ENCODE assay signal across 2 cellular contexts in the genomic region with DNA sequence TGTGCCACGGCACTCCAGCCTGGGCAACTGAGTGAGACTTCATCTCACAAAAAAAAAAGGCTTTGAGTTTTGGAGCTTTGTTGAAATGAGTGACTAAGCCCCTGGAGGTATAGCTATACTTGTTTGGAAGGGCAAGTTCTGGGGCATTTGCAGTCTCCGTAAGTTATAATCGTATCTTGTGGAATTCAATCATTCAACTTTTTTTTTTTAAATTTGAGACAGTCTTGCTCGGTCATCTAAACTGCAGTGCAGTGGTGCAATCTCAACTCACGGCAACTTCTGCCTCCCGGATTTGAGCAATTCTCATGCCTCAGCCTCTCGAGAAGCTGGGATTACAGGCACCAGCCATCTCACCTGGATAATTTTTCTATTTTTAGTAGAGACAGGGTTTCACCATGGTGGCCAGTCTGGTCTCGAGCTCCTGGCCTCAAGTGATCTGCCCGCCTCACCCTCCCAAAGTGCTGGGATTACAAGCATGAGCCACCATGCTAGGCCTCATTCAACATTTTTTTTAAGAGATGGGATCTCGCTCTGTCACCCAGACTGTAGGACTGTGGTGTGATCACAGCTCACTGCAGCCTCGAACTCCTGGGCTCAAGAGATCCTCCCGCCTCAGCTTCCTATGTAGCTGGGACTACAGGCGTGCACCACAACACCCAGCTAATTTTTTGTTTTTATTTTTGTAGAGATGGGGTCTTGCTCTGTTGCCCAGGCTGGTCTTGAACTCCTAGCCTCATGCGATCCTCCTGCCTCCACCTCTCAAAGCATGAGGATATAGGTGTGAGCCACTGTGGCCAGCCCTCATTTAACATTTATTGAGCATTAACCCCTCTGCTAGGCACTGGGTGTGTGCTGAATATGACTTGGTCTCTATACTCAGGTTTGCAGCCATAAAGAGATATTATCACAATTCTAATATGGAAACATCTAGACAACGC.
TF ChIP-seq lines count a peak whose summit lies in the region.

No MANE protein-coding gene starts in this region.

TF ChIP-seq in IMR-90, 13 proteins besides CTCF, POLR2A, EP300 and RAD21:
- TF ChIP-seq MAZ (IDR thresholded peaks at IDR 0.05; ENCODE audit: borderline replicate concordance, low read depth, low read length) (no peak), CHD1 (IDR thresholded peaks at IDR 0.05; ENCODE audit: low read depth, low read length) (no peak), RCOR1 (IDR thresholded peaks at IDR 0.05; ENCODE audit: insufficient replicate concordance, low read length) (no peak), MAFK (IDR thresholded peaks at IDR 0.05; ENCODE audit: low read depth, low read length) (no peak), RFX5 (IDR thresholded peaks at IDR 0.05; ENCODE audit: low read depth, low read length) (no peak), MXI1 (IDR thresholded peaks at IDR 0.05; ENCODE audit: borderline replicate concordance, low read depth, low read length) (no peak), BHLHE40 (IDR thresholded peaks at IDR 0.05; ENCODE audit: low read depth, low read length) (no peak), FOS (IDR thresholded peaks at IDR 0.05; ENCODE audit: low read depth, low read length) (no peak), CEBPB (IDR thresholded peaks at IDR 0.05; ENCODE audit: low read depth, low read length) (no peak), SMC3 (IDR thresholded peaks at IDR 0.05; ENCODE audit: low read depth, low read length) (no peak), USF2 (IDR thresholded peaks at IDR 0.05; ENCODE audit: low read depth, low read length) (no peak), NFE2L2 (IDR thresholded peaks at IDR 0.05; ENCODE audit: low read depth, low read length) (no peak)
- TF ChIP-seq, protein P1, sequence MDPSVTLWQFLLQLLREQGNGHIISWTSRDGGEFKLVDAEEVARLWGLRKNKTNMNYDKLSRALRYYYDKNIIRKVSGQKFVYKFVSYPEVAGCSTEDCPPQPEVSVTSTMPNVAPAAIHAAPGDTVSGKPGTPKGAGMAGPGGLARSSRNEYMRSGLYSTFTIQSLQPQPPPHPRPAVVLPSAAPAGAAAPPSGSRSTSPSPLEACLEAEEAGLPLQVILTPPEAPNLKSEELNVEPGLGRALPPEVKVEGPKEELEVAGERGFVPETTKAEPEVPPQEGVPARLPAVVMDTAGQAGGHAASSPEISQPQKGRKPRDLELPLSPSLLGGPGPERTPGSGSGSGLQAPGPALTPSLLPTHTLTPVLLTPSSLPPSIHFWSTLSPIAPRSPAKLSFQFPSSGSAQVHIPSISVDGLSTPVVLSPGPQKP (IDR thresholded peaks at IDR 0.05; ENCODE audit: borderline replicate concordance, low read depth, low read length), result no peak

TF ChIP-seq in K562, 482 proteins besides CTCF, POLR2A, EP300 and RAD21:
- TF ChIP-seq KDM1A (IDR thresholded peaks at IDR 0.05) (0 out of 4 replicates have a peak, but pooled peaks of 1 of the 2 experiments have one; percentile 14), ZNF121 (CRISPR knock-in tag; conservative IDR thresholded peaks at IDR 0.05) (peak; percentile 88), NFE2 (IDR thresholded peaks at IDR 0.05; ENCODE audit: low read depth) (no peak), RNF2 (IDR thresholded peaks at IDR 0.05) (no peak), PCBP1 (IDR thresholded peaks at IDR 0.05; ENCODE audit: low read depth, low read length, poor library complexity, severe bottlenecking) (no peak), MAFF (IDR thresholded peaks at IDR 0.05; ENCODE audit: low read length) (no peak), YBX1 (IDR thresholded peaks at IDR 0.05) (no peak), ZFPM2 (CRISPR knock-in tag; IDR thresholded peaks at IDR 0.05) (no peak), KLF6 (CRISPR knock-in tag; IDR thresholded peaks at IDR 0.05; ENCODE audit: borderline replicate concordance) (no peak)
- TF ChIP-seq, protein P2, sequence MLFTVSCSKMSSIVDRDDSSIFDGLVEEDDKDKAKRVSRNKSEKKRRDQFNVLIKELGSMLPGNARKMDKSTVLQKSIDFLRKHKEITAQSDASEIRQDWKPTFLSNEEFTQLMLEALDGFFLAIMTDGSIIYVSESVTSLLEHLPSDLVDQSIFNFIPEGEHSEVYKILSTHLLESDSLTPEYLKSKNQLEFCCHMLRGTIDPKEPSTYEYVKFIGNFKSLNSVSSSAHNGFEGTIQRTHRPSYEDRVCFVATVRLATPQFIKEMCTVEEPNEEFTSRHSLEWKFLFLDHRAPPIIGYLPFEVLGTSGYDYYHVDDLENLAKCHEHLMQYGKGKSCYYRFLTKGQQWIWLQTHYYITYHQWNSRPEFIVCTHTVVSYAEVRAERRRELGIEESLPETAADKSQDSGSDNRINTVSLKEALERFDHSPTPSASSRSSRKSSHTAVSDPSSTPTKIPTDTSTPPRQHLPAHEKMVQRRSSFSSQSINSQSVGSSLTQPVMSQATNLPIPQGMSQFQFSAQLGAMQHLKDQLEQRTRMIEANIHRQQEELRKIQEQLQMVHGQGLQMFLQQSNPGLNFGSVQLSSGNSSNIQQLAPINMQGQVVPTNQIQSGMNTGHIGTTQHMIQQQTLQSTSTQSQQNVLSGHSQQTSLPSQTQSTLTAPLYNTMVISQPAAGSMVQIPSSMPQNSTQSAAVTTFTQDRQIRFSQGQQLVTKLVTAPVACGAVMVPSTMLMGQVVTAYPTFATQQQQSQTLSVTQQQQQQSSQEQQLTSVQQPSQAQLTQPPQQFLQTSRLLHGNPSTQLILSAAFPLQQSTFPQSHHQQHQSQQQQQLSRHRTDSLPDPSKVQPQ (CRISPR knock-in tag; IDR thresholded peaks at IDR 0.05; ENCODE audit: borderline replicate concordance), result no peak
- TF ChIP-seq, protein P3, sequence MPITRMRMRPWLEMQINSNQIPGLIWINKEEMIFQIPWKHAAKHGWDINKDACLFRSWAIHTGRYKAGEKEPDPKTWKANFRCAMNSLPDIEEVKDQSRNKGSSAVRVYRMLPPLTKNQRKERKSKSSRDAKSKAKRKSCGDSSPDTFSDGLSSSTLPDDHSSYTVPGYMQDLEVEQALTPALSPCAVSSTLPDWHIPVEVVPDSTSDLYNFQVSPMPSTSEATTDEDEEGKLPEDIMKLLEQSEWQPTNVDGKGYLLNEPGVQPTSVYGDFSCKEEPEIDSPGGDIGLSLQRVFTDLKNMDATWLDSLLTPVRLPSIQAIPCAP (CRISPR knock-in tag; IDR thresholded peaks at IDR 0.05; ENCODE audit: borderline replicate concordance), result no peak
- TF ChIP-seq, protein P4, sequence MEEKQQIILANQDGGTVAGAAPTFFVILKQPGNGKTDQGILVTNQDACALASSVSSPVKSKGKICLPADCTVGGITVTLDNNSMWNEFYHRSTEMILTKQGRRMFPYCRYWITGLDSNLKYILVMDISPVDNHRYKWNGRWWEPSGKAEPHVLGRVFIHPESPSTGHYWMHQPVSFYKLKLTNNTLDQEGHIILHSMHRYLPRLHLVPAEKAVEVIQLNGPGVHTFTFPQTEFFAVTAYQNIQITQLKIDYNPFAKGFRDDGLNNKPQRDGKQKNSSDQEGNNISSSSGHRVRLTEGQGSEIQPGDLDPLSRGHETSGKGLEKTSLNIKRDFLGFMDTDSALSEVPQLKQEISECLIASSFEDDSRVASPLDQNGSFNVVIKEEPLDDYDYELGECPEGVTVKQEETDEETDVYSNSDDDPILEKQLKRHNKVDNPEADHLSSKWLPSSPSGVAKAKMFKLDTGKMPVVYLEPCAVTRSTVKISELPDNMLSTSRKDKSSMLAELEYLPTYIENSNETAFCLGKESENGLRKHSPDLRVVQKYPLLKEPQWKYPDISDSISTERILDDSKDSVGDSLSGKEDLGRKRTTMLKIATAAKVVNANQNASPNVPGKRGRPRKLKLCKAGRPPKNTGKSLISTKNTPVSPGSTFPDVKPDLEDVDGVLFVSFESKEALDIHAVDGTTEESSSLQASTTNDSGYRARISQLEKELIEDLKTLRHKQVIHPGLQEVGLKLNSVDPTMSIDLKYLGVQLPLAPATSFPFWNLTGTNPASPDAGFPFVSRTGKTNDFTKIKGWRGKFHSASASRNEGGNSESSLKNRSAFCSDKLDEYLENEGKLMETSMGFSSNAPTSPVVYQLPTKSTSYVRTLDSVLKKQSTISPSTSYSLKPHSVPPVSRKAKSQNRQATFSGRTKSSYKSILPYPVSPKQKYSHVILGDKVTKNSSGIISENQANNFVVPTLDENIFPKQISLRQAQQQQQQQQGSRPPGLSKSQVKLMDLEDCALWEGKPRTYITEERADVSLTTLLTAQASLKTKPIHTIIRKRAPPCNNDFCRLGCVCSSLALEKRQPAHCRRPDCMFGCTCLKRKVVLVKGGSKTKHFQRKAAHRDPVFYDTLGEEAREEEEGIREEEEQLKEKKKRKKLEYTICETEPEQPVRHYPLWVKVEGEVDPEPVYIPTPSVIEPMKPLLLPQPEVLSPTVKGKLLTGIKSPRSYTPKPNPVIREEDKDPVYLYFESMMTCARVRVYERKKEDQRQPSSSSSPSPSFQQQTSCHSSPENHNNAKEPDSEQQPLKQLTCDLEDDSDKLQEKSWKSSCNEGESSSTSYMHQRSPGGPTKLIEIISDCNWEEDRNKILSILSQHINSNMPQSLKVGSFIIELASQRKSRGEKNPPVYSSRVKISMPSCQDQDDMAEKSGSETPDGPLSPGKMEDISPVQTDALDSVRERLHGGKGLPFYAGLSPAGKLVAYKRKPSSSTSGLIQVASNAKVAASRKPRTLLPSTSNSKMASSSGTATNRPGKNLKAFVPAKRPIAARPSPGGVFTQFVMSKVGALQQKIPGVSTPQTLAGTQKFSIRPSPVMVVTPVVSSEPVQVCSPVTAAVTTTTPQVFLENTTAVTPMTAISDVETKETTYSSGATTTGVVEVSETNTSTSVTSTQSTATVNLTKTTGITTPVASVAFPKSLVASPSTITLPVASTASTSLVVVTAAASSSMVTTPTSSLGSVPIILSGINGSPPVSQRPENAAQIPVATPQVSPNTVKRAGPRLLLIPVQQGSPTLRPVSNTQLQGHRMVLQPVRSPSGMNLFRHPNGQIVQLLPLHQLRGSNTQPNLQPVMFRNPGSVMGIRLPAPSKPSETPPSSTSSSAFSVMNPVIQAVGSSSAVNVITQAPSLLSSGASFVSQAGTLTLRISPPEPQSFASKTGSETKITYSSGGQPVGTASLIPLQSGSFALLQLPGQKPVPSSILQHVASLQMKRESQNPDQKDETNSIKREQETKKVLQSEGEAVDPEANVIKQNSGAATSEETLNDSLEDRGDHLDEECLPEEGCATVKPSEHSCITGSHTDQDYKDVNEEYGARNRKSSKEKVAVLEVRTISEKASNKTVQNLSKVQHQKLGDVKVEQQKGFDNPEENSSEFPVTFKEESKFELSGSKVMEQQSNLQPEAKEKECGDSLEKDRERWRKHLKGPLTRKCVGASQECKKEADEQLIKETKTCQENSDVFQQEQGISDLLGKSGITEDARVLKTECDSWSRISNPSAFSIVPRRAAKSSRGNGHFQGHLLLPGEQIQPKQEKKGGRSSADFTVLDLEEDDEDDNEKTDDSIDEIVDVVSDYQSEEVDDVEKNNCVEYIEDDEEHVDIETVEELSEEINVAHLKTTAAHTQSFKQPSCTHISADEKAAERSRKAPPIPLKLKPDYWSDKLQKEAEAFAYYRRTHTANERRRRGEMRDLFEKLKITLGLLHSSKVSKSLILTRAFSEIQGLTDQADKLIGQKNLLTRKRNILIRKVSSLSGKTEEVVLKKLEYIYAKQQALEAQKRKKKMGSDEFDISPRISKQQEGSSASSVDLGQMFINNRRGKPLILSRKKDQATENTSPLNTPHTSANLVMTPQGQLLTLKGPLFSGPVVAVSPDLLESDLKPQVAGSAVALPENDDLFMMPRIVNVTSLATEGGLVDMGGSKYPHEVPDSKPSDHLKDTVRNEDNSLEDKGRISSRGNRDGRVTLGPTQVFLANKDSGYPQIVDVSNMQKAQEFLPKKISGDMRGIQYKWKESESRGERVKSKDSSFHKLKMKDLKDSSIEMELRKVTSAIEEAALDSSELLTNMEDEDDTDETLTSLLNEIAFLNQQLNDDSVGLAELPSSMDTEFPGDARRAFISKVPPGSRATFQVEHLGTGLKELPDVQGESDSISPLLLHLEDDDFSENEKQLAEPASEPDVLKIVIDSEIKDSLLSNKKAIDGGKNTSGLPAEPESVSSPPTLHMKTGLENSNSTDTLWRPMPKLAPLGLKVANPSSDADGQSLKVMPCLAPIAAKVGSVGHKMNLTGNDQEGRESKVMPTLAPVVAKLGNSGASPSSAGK (IDR thresholded peaks at IDR 0.05), result peak; percentile 54
TF ChIP-seq in K562: peak in this region for 3.
